In the genomic region with DNA sequence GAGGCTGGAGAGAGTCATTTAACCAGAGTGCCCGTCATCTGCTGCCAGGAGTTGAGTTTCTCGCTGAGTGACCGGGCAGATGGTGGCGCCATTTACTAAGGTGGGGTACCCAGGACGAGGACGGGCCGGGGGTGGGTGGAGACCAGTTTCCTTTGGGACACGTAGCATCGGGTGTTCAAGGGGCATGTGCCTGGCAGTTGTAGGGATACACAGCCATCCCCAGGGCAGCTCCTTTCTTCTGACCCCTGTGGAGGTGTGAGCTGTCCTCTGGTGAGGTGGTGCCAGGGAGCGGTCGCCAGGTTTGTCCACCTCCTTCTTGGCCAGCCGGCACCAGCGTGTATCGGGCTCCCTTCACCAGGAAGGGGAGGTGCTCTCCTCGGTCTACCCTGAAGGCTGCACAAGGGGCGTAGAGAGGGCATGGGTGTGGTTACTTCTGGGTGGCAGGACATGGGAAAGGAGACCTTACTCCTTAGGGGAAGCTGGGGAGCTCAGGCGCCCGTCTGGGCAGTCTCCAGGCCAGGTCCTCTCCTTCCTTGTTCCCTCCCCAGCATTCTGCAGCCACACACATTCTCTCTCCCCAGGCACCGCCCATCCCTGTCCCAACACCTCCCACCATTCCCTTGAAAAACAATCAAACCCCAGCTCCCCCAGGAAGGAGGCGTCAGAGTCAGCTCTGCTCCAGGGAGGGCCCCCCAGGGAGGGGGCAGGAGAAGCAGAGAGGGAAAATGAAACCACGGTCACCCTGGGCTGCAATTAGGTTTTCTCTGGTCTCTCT, we compare ENCODE assay signal across 9 cellular contexts. TPM values are rescaled to one million over a fixed set of nuclear protein-coding genes. Genes with fewer than 3 reads are reported as not detected.
A peak's percentile ranks its signal among the peaks of the same experiment; 100 is the strongest.
DNase-seq lines count a peak whose midpoint lies in the region; ATAC-seq and TF ChIP-seq lines count a peak whose summit lies in the region.
"Had no signal": no experiment of that assay in that cellular context is flagged by ENCODE, and none has a peak within 500 bp of the region (broad histone marks: within the 10 kb centered on the region; RNA-seq: fewer than 3 reads in every experiment).

No MANE protein-coding gene starts in this region.

- no peaks in the 10 kb centered on the region for H3K36me3 ChIP-seq in CD4-positive, alpha-beta memory T cell (ENCODE audit: insufficient read depth, low read length)
- no peaks in the 10 kb centered on the region for H3K36me3 ChIP-seq in osteoblast (ENCODE audit: insufficient read depth, low read length)
- no peaks in the 10 kb centered on the region for H3K36me3 ChIP-seq in tibial nerve

- peak; percentile 65 for TF ChIP-seq CTCF in osteoblast (IDR thresholded peaks at IDR 0.05; ENCODE audit: extremely low read depth, low read depth, low read length)
- TF ChIP-seq CTCF in tibial nerve (IDR thresholded peaks at IDR 0.05), result peak; percentile 46 to 68 (median 53)

- intact Hi-C loops in CD4-positive, alpha-beta memory T cell (cut with micrococcal nuclease), result loop anchor here (1.0 to 5.0 kb wide), 2 partner anchors 440 to 497 kb away; no protein-coding TSS in a partner anchor

- no peaks in the 10 kb centered on the region for H3K9me3 ChIP-seq in CD4-positive, alpha-beta memory T cell (ENCODE audit: control insufficient read depth in 1 of 2, low read length in 2 of 2)
- H3K9me3 ChIP-seq in osteoblast (ENCODE audit: low read depth, low read length) (no peaks in the 10 kb centered on the region), tibial nerve (no peaks in the 10 kb centered on the region)

- no peak overlapping the region for H3K27ac ChIP-seq in CD4-positive, alpha-beta memory T cell (ENCODE audit: low read depth, low read length)
- peak overlapping the region; percentile 73 for H3K27ac ChIP-seq in osteoblast (ENCODE audit: low read depth, low read length)
- peak overlapping the region; percentile 65 to 89 (median 80) for H3K27ac ChIP-seq in tibial nerve

- peaks cover 10 to 23% (median 18%) of the 10 kb centered on the region in 4 donors for H3K4me1 Mint-ChIP-seq in CD4-positive, alpha-beta memory T cell
- H3K4me1 Mint-ChIP-seq in activated naive CD4-positive, alpha-beta T cell treated with anti-CD3 and anti-CD28 coated beads, Interleukin-2, amount 50 U/mL, for 24 hours, result peaks cover 29% of the 10 kb centered on the region

- peak overlapping the region; percentile 89 for H2AFZ ChIP-seq in osteoblast (ENCODE audit: low read length)

- H3K27ac Mint-ChIP-seq in CD4-positive, alpha-beta memory T cell, result peak overlapping the region; percentile 10 to 74 (median 66)
- H3K27ac Mint-ChIP-seq in activated naive CD4-positive, alpha-beta T cell treated with anti-CD3 and anti-CD28 coated beads, Interleukin-2, amount 50 U/mL, for 24 hours, result peak overlapping the region; percentile 41
- H3K27ac Mint-ChIP-seq: activated B cell treated with CpG ODN at 0.5 μM for 24 hours had no signal

- ATAC-seq in GM18511 (IDR thresholded peaks at IDR 0.05; ENCODE audit: unreplicated experiment), result no peak

- CTCF ChIA-PET in CD4-positive, alpha-beta memory T cell (lab: Charles Lee; ENCODE audit: partially characterized antibody), result interaction anchor here (0.7 to 3.5 kb wide), 18 partner anchors 15 to 497 kb away, joined by 3 to 12 read pairs (median 4); partner anchors contain the start of gene APOL6

- POLR2A ChIA-PET in CD4-positive, alpha-beta memory T cell (lab: Charles Lee; ENCODE audit: partially characterized antibody), result interaction anchor here (0.9 to 1.7 kb wide), 3 partner anchors 21 to 210 kb away, joined by 3 to 13 read pairs (median 5); partner anchors contain the start of gene APOL6

- 2 to 3% methylated on average over 19 to 21 of the region's 21 CpGs for WGBS in tibial nerve, 2 donors

- H3K4me1 ChIP-seq in CD4-positive, alpha-beta memory T cell (ENCODE audit: insufficient read depth, low read length), result peaks cover 16% of the 10 kb centered on the region
- peaks cover 20% of the 10 kb centered on the region for H3K4me1 ChIP-seq in osteoblast (ENCODE audit: insufficient read depth, low read length)
- H3K4me1 ChIP-seq in tibial nerve, result peaks cover 0 to 34% (median 6%) of the 10 kb centered on the region in 4 donors

- H3K79me2 ChIP-seq in osteoblast (ENCODE audit: insufficient read depth, low read length), result no peaks in the 10 kb centered on the region

- TF ChIP-seq POLR2A in tibial nerve (IDR thresholded peaks at IDR 0.05), result peak in 1 of 2 donors; percentile 16

- no peaks in the 10 kb centered on the region for H3K9me3 Mint-ChIP-seq in CD4-positive, alpha-beta memory T cell
- no peaks in the 10 kb centered on the region for H3K9me3 Mint-ChIP-seq in activated naive CD4-positive, alpha-beta T cell treated with anti-CD3 and anti-CD28 coated beads, Interleukin-2, amount 50 U/mL, for 24 hours

- no peaks in the 10 kb centered on the region for H4K20me1 ChIP-seq in osteoblast (ENCODE audit: insufficient read depth, low read length)

- H3K27me3 ChIP-seq in CD4-positive, alpha-beta memory T cell (ENCODE audit: insufficient read depth, low read length), result no peaks in the 10 kb centered on the region
- H3K27me3 ChIP-seq in osteoblast (ENCODE audit: insufficient read depth, low read length), result no peaks in the 10 kb centered on the region
- H3K27me3 ChIP-seq in tibial nerve, result no peaks in the 10 kb centered on the region

- peak in 4 of 5 donors; percentile 22 to 37 (median 31) for DNase-seq in CD4-positive, alpha-beta memory T cell
- DNase-seq in HPDE6-E6E7 (ENCODE audit: extremely low spot score) (peak; percentile 66), RPMI7951 (ENCODE audit: low read depth) (peak; percentile 98), germinal center (ENCODE audit: low spot score) (peak; percentile 33), osteoblast (ENCODE audit: insufficient read length, low spot score, missing footprints) (peak; percentile 93), tibial nerve (ENCODE audit: low spot score in 2 of 2) (peak; percentile 84)
- DNase-seq: activated B cell treated with CpG ODN at 0.5 μM for 24 hours had no signal

- peak overlapping the region; percentile 88 for H3K4me2 ChIP-seq in osteoblast (ENCODE audit: insufficient read depth, low read length)

- peak overlapping the region in 1 of 2 donors; percentile 30 for H3K4me3 ChIP-seq in CD4-positive, alpha-beta memory T cell (ENCODE audit: low read length in 2 of 2)
- H3K4me3 ChIP-seq in osteoblast (ENCODE audit: insufficient read depth, low read length) (peak overlapping the region; percentile 76), tibial nerve (peak overlapping the region; percentile 41 to 53 (median 47))

- H3K4me3 Mint-ChIP-seq in CD4-positive, alpha-beta memory T cell, result peak overlapping the region; percentile 31 to 85 (median 72)
- peak overlapping the region; percentile 73 for H3K4me3 Mint-ChIP-seq in activated naive CD4-positive, alpha-beta T cell treated with anti-CD3 and anti-CD28 coated beads, Interleukin-2, amount 50 U/mL, for 24 hours
- H3K4me3 Mint-ChIP-seq: activated B cell treated with CpG ODN at 0.5 μM for 24 hours had no signal

- peak in 1 of 2 donors; percentile 41 for TF ChIP-seq EP300 in tibial nerve (IDR thresholded peaks at IDR 0.05)

- H3K27me3 Mint-ChIP-seq in CD4-positive, alpha-beta memory T cell, result peaks cover 0 to 2% of the 10 kb centered on the region in 2 donors
- peaks cover 1% of the 10 kb centered on the region for H3K27me3 Mint-ChIP-seq in activated naive CD4-positive, alpha-beta T cell treated with anti-CD3 and anti-CD28 coated beads, Interleukin-2, amount 50 U/mL, for 24 hours

- H3K36me3 Mint-ChIP-seq in CD4-positive, alpha-beta memory T cell, result no peaks in the 10 kb centered on the region
- peaks cover 2% of the 10 kb centered on the region for H3K36me3 Mint-ChIP-seq in activated naive CD4-positive, alpha-beta T cell treated with anti-CD3 and anti-CD28 coated beads, Interleukin-2, amount 50 U/mL, for 24 hours

RNA-seq across cellular contexts. Expression of gene MB, which starts 10.3 kb away (rescaled TPM):
- total RNA-seq in CD4-positive, alpha-beta memory T cell, result not detected
- polyA plus RNA-seq in CD4-positive, alpha-beta memory T cell, result not detected
- 1.3 and 2.3 TPM in 2 replicates for total RNA-seq in RPMI7951 (2014; rRNA removed; shearing (Covaris generic))
- total RNA-seq in osteoblast (0.36 TPM in 1 of 2 replicates, not detected in the other), tibial nerve (not detected)
- total RNA-seq: activated B cell treated with CpG ODN at 0.5 μM for 24 hours had no signal

RNA-seq across cellular contexts. Expression of gene APOL6, which starts 20.8 kb away (rescaled TPM):
- 10 to 100 TPM; 50.6 to 52.0 TPM for total RNA-seq in CD4-positive, alpha-beta memory T cell
- polyA plus RNA-seq in CD4-positive, alpha-beta memory T cell, result 10 to 100 TPM in 1 of 2 donors, 1 to 10 TPM in 1; 8.5 to 24.1 TPM
- 16.2 and 17.8 TPM in 2 replicates for total RNA-seq in RPMI7951 (2014; rRNA removed; shearing (Covaris generic))
- total RNA-seq in osteoblast (40.7 and 51.8 TPM in 2 replicates), tibial nerve (10 to 100 TPM in 3 of 4 donors, 1 to 10 TPM in 1; 9.2 to 24.9 (median 19.6) TPM)

Comparison
In these comparisons a context has a peak if more than half of its experiments do, and no peak if none do; other contexts are left out.
1. DNase-seq: peak in every context shown above with its lines; median percentile 98 in RPMI7951; 93 in osteoblast; 84 in tibial nerve; 66 in HPDE6-E6E7; 33 in germinal center; 31 in CD4-positive, alpha-beta memory T cell.